In genomic region chr12:108728820-108729611, GRCh38 we compare ENCODE assay signal across 1 cellular context.
TF ChIP-seq lines count a peak whose summit lies in the region.

No MANE protein-coding gene starts in this region.

TF ChIP-seq in K562, 482 proteins besides CTCF, POLR2A, EP300 and RAD21 (continued from another document):
- TF ChIP-seq, protein P1, sequence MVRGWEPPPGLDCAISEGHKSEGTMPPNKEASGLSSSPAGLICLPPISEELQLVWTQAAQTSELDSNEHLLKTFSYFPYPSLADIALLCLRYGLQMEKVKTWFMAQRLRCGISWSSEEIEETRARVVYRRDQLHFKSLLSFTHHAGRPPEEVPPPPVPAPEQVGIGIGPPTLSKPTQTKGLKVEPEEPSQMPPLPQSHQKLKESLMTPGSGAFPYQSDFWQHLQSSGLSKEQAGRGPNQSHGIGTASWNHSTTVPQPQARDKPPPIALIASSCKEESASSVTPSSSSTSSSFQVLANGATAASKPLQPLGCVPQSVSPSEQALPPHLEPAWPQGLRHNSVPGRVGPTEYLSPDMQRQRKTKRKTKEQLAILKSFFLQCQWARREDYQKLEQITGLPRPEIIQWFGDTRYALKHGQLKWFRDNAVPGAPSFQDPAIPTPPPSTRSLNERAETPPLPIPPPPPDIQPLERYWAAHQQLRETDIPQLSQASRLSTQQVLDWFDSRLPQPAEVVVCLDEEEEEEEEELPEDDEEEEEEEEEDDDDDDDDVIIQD (CRISPR knock-in tag; IDR thresholded peaks at IDR 0.05), result no peak
- TF ChIP-seq RBM25 (IDR thresholded peaks at IDR 0.05; ENCODE audit: low read depth, low read length, severe bottlenecking) (no peak), SP1 (CRISPR knock-in tag; IDR thresholded peaks at IDR 0.05) (0 out of 2 replicates have a peak, but pooled peaks have one; percentile 7), MIER1 (IDR thresholded peaks at IDR 0.05; ENCODE audit: low read depth) (0 out of 2 replicates have a peak, but pooled peaks have one; percentile 15), ZNF316 (IDR thresholded peaks at IDR 0.05) (peak; percentile 65), MAFG (tag; conservative IDR thresholded peaks at IDR 0.05) (0 out of 2 replicates have a peak, but pooled peaks have one; percentile 15), CHD1 (IDR thresholded peaks at IDR 0.05; ENCODE audit: low read length) (peak; percentile 57), NR2C1 (IDR thresholded peaks at IDR 0.05) (peak; percentile 66), NR2C1 (tag; IDR thresholded peaks at IDR 0.05) (peak; percentile 60)
- TF ChIP-seq, protein P2, sequence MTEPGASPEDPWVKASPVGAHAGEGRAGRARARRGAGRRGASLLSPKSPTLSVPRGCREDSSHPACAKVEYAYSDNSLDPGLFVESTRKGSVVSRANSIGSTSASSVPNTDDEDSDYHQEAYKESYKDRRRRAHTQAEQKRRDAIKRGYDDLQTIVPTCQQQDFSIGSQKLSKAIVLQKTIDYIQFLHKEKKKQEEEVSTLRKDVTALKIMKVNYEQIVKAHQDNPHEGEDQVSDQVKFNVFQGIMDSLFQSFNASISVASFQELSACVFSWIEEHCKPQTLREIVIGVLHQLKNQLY (CRISPR knock-in tag; conservative IDR thresholded peaks at IDR 0.05), result 0 out of 4 replicates have a peak, but pooled peaks of 1 of the 2 experiments have one; percentile 40
